ENCODE assay signal across 1 cellular context in the genomic region with DNA sequence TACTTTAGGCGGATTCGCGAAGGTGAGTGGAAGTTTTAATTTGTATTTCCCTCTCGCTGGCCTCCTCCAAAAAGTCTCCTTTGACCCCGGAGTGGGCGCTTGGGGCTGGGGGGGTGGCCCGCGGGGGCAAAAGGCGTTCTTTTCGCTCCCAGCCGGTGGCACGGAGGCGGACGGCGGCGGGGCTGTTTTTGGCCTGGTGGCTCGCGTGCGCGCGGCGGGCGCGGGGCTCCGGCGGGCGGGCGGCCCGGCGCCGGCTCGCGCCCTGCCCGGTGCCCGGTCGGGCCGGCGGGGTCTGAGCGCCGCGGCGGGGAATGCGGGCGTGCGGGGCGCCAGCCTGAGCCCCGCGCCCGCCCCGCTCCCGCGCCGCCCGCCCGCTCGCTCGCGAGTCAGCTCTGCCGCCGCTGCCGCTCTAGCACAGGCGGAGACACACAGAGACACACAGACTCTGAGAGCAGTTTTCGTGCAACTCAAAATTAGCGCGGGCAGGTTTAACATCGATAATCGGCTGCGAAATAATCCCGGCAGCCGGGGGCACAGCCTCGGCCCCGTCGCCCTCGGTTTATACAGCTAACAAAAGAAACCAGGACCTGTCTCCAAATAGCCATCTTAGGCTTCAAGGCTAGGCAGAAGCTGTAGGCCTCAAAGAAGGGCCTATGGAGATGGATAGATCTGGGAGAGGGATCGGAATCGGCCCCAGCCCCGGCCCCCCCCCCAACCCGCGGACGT.
TF ChIP-seq lines count a peak whose summit lies in the region.

No MANE protein-coding gene starts in this region.

TF ChIP-seq in IMR-90, 13 proteins besides CTCF, POLR2A, EP300 and RAD21:
- TF ChIP-seq CHD1 (IDR thresholded peaks at IDR 0.05; ENCODE audit: low read depth, low read length) (no peak), MXI1 (IDR thresholded peaks at IDR 0.05; ENCODE audit: borderline replicate concordance, low read depth, low read length) (peak; percentile 13; the same call in 1 of the 2 replicates)
